16 cellular contexts compared by ENCODE assay signal in the genomic region with DNA sequence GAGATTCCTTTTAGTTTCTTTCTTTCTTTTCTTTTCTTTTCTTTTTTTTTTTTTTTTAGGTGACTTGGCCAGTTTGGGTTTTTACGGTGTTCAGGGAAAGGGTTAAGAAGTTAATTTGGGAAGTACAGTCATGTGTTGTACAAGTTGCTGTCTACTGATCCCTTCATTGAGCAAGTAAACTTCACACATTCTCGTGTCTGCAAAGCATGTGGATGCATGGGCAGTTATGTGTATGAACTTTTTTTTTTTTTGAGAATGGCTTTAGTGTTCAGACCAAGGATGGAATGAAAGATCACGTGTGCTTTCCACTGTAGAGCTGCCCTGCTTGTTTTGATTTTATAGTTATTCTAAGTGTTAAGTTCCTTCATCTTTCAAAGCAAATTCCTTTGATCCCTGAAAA.
A peak's percentile ranks its signal among the peaks of the same experiment; 100 is the strongest.
DNase-seq lines count a peak whose midpoint lies in the region; ATAC-seq and TF ChIP-seq lines count a peak whose summit lies in the region.
"Had no signal": no experiment of that assay in that cellular context is flagged by ENCODE, and none has a peak within 500 bp of the region (broad histone marks: within the 10 kb centered on the region; RNA-seq: fewer than 3 reads in every experiment).

No MANE protein-coding gene starts in this region.

- intact Hi-C loops in spleen (cut with DNase I; ENCODE audit: low total_unique reads): no loop called here

- peak overlapping the region; percentile 57 for H3K4me3 ChIP-seq in GM23248
- no peak overlapping the region; the same call in 1 of the 2 replicates for H3K4me3 ChIP-seq in SK-N-MC
- H3K4me3 ChIP-seq in spleen: no peak overlapping the region
- H3K4me3 ChIP-seq in SJCRH30: no peak overlapping the region
- H3K4me3 ChIP-seq: HAP-1, mucosa of descending colon had no signal

- peak overlapping the region; percentile 89 for H3K4me2 ChIP-seq in GM23248 (ENCODE audit: unreplicated experiment)

- WGBS in GM23248 (ENCODE audit: low coverage in 1 of 2, low lambda C conversion rate in 2 of 2, missing lambda C conversion rate in 2 of 2), 2 experiments: 6 to 7% methylated on average over 3 of the region's 3 CpGs
- 40 to 59% (median 57%) methylated on average over 3 of the region's 3 CpGs for WGBS in spleen, 5 donors

- TF ChIP-seq POLR2A in spleen (IDR thresholded peaks at IDR 0.05): no peak

- peak overlapping the region; percentile 56 for H3K9ac ChIP-seq in GM23248
- H3K9ac ChIP-seq in SK-N-MC (ENCODE audit: insufficient read length): no peak overlapping the region

- H3K9me3 ChIP-seq in GM23248 (ENCODE audit: low read depth): no peaks in the 10 kb centered on the region
- no peaks in the 10 kb centered on the region for H3K9me3 ChIP-seq in SK-N-MC (ENCODE audit: low read depth, low read length)
- H3K9me3 ChIP-seq in spleen: no peaks in the 10 kb centered on the region
- no peaks in the 10 kb centered on the region for H3K9me3 ChIP-seq in SJCRH30 (replicated peaks)
- H3K9me3 ChIP-seq: HAP-1, mucosa of descending colon had no signal

- DNase-seq in GM23248: peak; percentile 56
- no peak for DNase-seq in SK-N-MC (ENCODE audit: low read depth, low spot score)
- peak; percentile 48 for DNase-seq in fibroblast of peridontal ligament (ENCODE audit: extremely low read depth)
- no peak for DNase-seq in spleen
- DNase-seq in SJCRH30: no peak
- no peak for DNase-seq in NK-92 (lab: John Stamatoyannopoulos, UW; ENCODE audit: unreplicated experiment)
- DNase-seq in activated T-cell treated with anti-CD3 and anti-CD28 coated beads, Interleukin-2, amount 50 U/mL, for 48 hours: no peak
- DNase-seq: activated CD4-positive, alpha-beta T cell treated with anti-CD3 and anti-CD28 coated beads for 4 hours; CD4-positive, CD25-positive, alpha-beta regulatory T cell; erythroblast; GDM1; mucosa of descending colon; NCI-H2227 treated with DMSO at 0.1 percent for 48 hours; stimulated activated naive CD8-positive, alpha-beta T cell treated with anti-CD3 and anti-CD28 coated beads, Interleukin-15, amount 100 ng/mL, for 72 hours had no signal

- H3F3A ChIP-seq in GM23248 (ENCODE audit: insufficient read depth): peaks cover 75% of the 10 kb centered on the region

- H2AFZ ChIP-seq in GM23248: no peak overlapping the region

- in situ Hi-C loops in GM23248 (cut with MboI): no loop called here

- no peaks in the 10 kb centered on the region for H3K27me3 ChIP-seq in GM23248 (replicated peaks; ENCODE audit: insufficient read depth)
- no peaks in the 10 kb centered on the region for H3K27me3 ChIP-seq in spleen (replicated peaks in 1 of 7)
- H3K27me3 ChIP-seq in SJCRH30: no peaks in the 10 kb centered on the region

- TF ChIP-seq CTCF in spleen (IDR thresholded peaks at IDR 0.05 in 8 of 11, conservative IDR thresholded peaks at IDR 0.05 in 3 of 11): no peak

- H4K20me1 ChIP-seq in GM23248 (ENCODE audit: insufficient read depth): no peaks in the 10 kb centered on the region

- H3K4me1 ChIP-seq in GM23248 (ENCODE audit: insufficient read depth): peaks cover 76% of the 10 kb centered on the region
- peaks cover 0 to 70% (median 25%) of the 10 kb centered on the region in 6 donors for H3K4me1 ChIP-seq in spleen
- peaks cover 22% of the 10 kb centered on the region for H3K4me1 ChIP-seq in SJCRH30

- no peaks in the 10 kb centered on the region for H3K9me2 ChIP-seq in GM23248 (ENCODE audit: insufficient read depth)

- H3K27ac ChIP-seq in GM23248 (peak overlapping the region; percentile 92), SK-N-MC (peak overlapping the region; percentile 89; the same call in 1 of the 2 replicates), spleen (peak overlapping the region in 6 of 8 donors; percentile 40 to 86 (median 83)), SJCRH30 (no peak overlapping the region)

- no peaks in the 10 kb centered on the region for H3K36me3 ChIP-seq in GM23248 (ENCODE audit: low read depth)
- no peaks in the 10 kb centered on the region for H3K36me3 ChIP-seq in SK-N-MC (ENCODE audit: insufficient read depth, low read length)
- H3K36me3 ChIP-seq in spleen: no peaks in the 10 kb centered on the region
- no peaks in the 10 kb centered on the region for H3K36me3 ChIP-seq in SJCRH30
- H3K36me3 ChIP-seq: HAP-1 had no signal

- ATAC-seq in HG03108 (IDR thresholded peaks at IDR 0.05; ENCODE audit: unreplicated experiment): no peak
- ATAC-seq: stimulated activated naive CD8-positive, alpha-beta T cell treated with anti-CD3 and anti-CD28 coated beads, Interleukin-15, amount 100 ng/mL, for 72 hours had no signal

- H3K79me2 ChIP-seq in GM23248 (ENCODE audit: insufficient read depth): peaks cover 85% of the 10 kb centered on the region

Comparison
In these comparisons a context has a peak if more than half of its experiments do, and no peak if none do; other contexts are left out.
1. DNase-seq: peak in GM23248 (single experiment) and fibroblast of peridontal ligament (single experiment); none in SK-N-MC (single experiment), spleen (single experiment), SJCRH30 (0 of 2), NK-92 (single experiment) and activated T-cell treated with anti-CD3 and anti-CD28 coated beads, Interleukin-2, amount 50 U/mL, for 48 hours (0 of 2).